8 cellular contexts compared by ENCODE assay signal in genomic region chr12:77925536-77926108, GRCh38.
A peak's percentile ranks its signal among the peaks of the same experiment; 100 is the strongest.
DNase-seq lines count a peak whose midpoint lies in the region; ATAC-seq and TF ChIP-seq lines count a peak whose summit lies in the region.

No MANE protein-coding gene starts in this region.

- BruUV-seq in HCT116 (replicated peaks; lab: Mats Ljungman, UMichigan), result no TSS peak
- BruUV-seq in OCI-LY7 (replicated peaks; lab: Mats Ljungman, UMichigan), result no TSS peak

- peak; percentile 97 for TF ChIP-seq CTCF in GM12801 (IDR thresholded peaks at IDR 0.05; ENCODE audit: extremely low read depth, insufficient read length)
- TF ChIP-seq CTCF in HCT116 (IDR thresholded peaks at IDR 0.05 in 2 of 3, conservative IDR thresholded peaks at IDR 0.05 in 1 of 3; ENCODE audit: borderline replicate concordance in 1 of 3, insufficient read depth in 1 of 3, low read depth in 2 of 3, low read length in 2 of 3), result peak; percentile 98 to 100 (median 99)
- peak; percentile 100 for TF ChIP-seq CTCF in LNCAP (IDR thresholded peaks at IDR 0.05)
- TF ChIP-seq CTCF in OCI-LY7 (conservative IDR thresholded peaks at IDR 0.05; ENCODE audit: low read length), result peak; percentile 100

- H3K4me3 ChIP-seq in HCT116 (replicated peaks in 1 of 2; ENCODE audit: low read depth in 1 of 2, low read length in 2 of 2) (no peak overlapping the region), OCI-LY7 (ENCODE audit: low read depth, low read length, poor library complexity, severe bottlenecking) (no peak overlapping the region)

- RAD21 ChIA-PET in HCT116 (lab: Charles Lee; ENCODE audit: low non-redundant PET in 1 of 2, low total read pairs in 2 of 2, uncharacterized antibody in 2 of 2, unreplicated experiment in 2 of 2), result interaction anchor here (0.6 to 1.7 kb wide), 6 partner anchors 32 to 385 kb away, joined by 3 to 12 read pairs (median 3); no protein-coding TSS in a partner anchor

- DNase-seq in A172 (ENCODE audit: low spot score), result peak; percentile 93
- DNase-seq in HCT116 (ENCODE audit: low read depth, low spot score), result peak; percentile 95
- DNase-seq in OCI-LY7 (ENCODE audit: low spot score), result peak; percentile 90
- peak in 58 of 61 donors; percentile 1 to 89 (median 52) for DNase-seq in caudate nucleus (lab: John Stamatoyannopoulos, UW)
- DNase-seq in kidney glomerular epithelial cell (lab: John Stamatoyannopoulos, UW), result peak; percentile 71
- DNase-seq in superior temporal gyrus (ENCODE audit: extremely low spot score), result peak; percentile 89

- ATAC-seq in HCT116, result peak; percentile 99

- no peak overlapping the region for H3K9ac ChIP-seq in HCT116 (ENCODE audit: low read length)

- H3K9me3 ChIP-seq in HCT116 (ENCODE audit: control insufficient read depth in 1 of 2, insufficient read depth in 1 of 2, low read depth in 1 of 2, low read length in 2 of 2) (no peaks in the 10 kb centered on the region), OCI-LY7 (ENCODE audit: low read length) (no peaks in the 10 kb centered on the region)

- no peaks in the 10 kb centered on the region for H3K36me3 ChIP-seq in HCT116 (ENCODE audit: control insufficient read depth in 1 of 2, insufficient read depth in 2 of 2, low read length in 2 of 2)
- H3K36me3 ChIP-seq in OCI-LY7 (ENCODE audit: insufficient read depth, low read length), result no peaks in the 10 kb centered on the region

- TF ChIP-seq RAD21 in HCT116 (IDR thresholded peaks at IDR 0.05; ENCODE audit: low read depth), result peak; percentile 98

- H4K20me1 ChIP-seq in HCT116 (ENCODE audit: insufficient read depth) (no peaks in the 10 kb centered on the region), OCI-LY7 (ENCODE audit: insufficient read depth, low read length) (no peaks in the 10 kb centered on the region)

- POLR2A ChIA-PET in HCT116 (lab: Charles Lee), result no interaction called here
- POLR2A ChIA-PET in OCI-LY7 (lab: Charles Lee), result interaction anchor here (0.7 to 0.8 kb wide), 2 partner anchors 11 to 146 kb away, joined by 3 to 5 read pairs; no protein-coding TSS in a partner anchor

- H3K79me2 ChIP-seq in HCT116 (ENCODE audit: insufficient read depth, low read length) (no peaks in the 10 kb centered on the region), OCI-LY7 (ENCODE audit: insufficient read depth, low read depth, low read length) (no peaks in the 10 kb centered on the region)

- peak overlapping the region; percentile 86 for H2AFZ ChIP-seq in HCT116 (ENCODE audit: low read depth, low read length, poor library complexity, severe bottlenecking)
- H2AFZ ChIP-seq in OCI-LY7 (ENCODE audit: low read length), result peak overlapping the region; percentile 55; the same call in 1 of the 2 replicates

- no peaks in the 10 kb centered on the region for H3K9me2 ChIP-seq in HCT116 (ENCODE audit: insufficient read depth)
- no peaks in the 10 kb centered on the region for H3K9me2 ChIP-seq in OCI-LY7 (ENCODE audit: insufficient read depth, low read length)

- intact Hi-C loops in HCT116 (cut with micrococcal nuclease) (loop anchor here (1.0 kb wide), 1 partner anchor 201 kb away; no protein-coding TSS in a partner anchor), OCI-LY7 (cut with micrococcal nuclease; ENCODE audit: unreplicated experiment) (loop anchor here (5.0 kb wide), 1 partner anchor 203 kb away; no protein-coding TSS in a partner anchor)

- H3K4me1 ChIP-seq in HCT116 (ENCODE audit: control insufficient read depth in 1 of 2, insufficient read depth in 2 of 2, low read length in 2 of 2) (peaks cover 7 to 8% of the 10 kb centered on the region in 2 experiments; a peak in 3 of 4 replicates), OCI-LY7 (ENCODE audit: insufficient read depth, low read length, poor library complexity, severe bottlenecking) (no peaks in the 10 kb centered on the region)

- no peak for TF ChIP-seq POLR2A in HCT116 (IDR thresholded peaks at IDR 0.05; ENCODE audit: borderline replicate concordance, extremely low read depth, insufficient read depth, insufficient read length)

- peak overlapping the region; percentile 24 for H3K4me2 ChIP-seq in HCT116 (ENCODE audit: low read length)
- no peak overlapping the region for H3K4me2 ChIP-seq in OCI-LY7 (ENCODE audit: low read length)

- no peaks in the 10 kb centered on the region for H3K27me3 ChIP-seq in HCT116 (ENCODE audit: insufficient read depth, low read length)

- CTCF ChIA-PET in HCT116 (lab: Charles Lee), result interaction anchor here (0.6 to 3.4 kb wide), 33 partner anchors 9 to 1304 kb away, joined by 3 to 55 read pairs (median 4); no protein-coding TSS in a partner anchor
- CTCF ChIA-PET in OCI-LY7 (lab: Charles Lee; ENCODE audit: unreplicated experiment), result no interaction called here

- H3K27ac ChIP-seq in HCT116 (ENCODE audit: low read depth, low read length) (no peak overlapping the region), OCI-LY7 (ENCODE audit: low read depth, low read length, poor library complexity, severe bottlenecking) (no peak overlapping the region), caudate nucleus (ENCODE audit: low read depth, low read length) (no peak overlapping the region)

TF ChIP-seq in HCT116, 20 proteins besides CTCF, POLR2A, EP300 and RAD21:
- peak; percentile 56; the same call in 1 of the 2 replicates for TF ChIP-seq CBX3 (IDR thresholded peaks at IDR 0.05; ENCODE audit: low read depth)
- TF ChIP-seq ELF1 (IDR thresholded peaks at IDR 0.05; ENCODE audit: borderline replicate concordance, low read depth), result no peak
- no peak for TF ChIP-seq JUND (IDR thresholded peaks at IDR 0.05)
- TF ChIP-seq, protein P1, sequence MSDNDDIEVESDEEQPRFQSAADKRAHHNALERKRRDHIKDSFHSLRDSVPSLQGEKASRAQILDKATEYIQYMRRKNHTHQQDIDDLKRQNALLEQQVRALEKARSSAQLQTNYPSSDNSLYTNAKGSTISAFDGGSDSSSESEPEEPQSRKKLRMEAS (IDR thresholded peaks at IDR 0.05), result peak; percentile 32; the same call in 1 of the 2 replicates
- no peak for TF ChIP-seq TCF7L2 (IDR thresholded peaks at IDR 0.05; ENCODE audit: borderline replicate concordance, extremely low read depth, insufficient read depth, insufficient read length)
- no peak for TF ChIP-seq SRF (IDR thresholded peaks at IDR 0.05; ENCODE audit: low read depth)
- TF ChIP-seq SP1 (IDR thresholded peaks at IDR 0.05; ENCODE audit: low read depth), result no peak
